21 cellular contexts compared by ENCODE assay signal in genomic region chr7:44267178-44267577, GRCh38. TPM values are rescaled to one million over a fixed set of nuclear protein-coding genes. Genes with fewer than 3 reads are reported as not detected.
DNase-seq lines count a peak whose midpoint lies in the region; ATAC-seq and TF ChIP-seq lines count a peak whose summit lies in the region.
"Had no signal": no experiment of that assay in that cellular context is flagged by ENCODE, and none has a peak within 500 bp of the region (broad histone marks: within the 10 kb centered on the region; RNA-seq: fewer than 3 reads in every experiment).

No MANE protein-coding gene starts in this region.

- H3K27ac ChIP-seq in SK-N-SH (ENCODE audit: low read depth in 2 of 2, low read length in 1 of 2) (no peak overlapping the region), HEK293 (ENCODE audit: extremely low read depth, low read depth, low read length) (no peak overlapping the region), caudate nucleus (ENCODE audit: low read depth, low read length) (peak overlapping the region; percentile 78), neuronal stem cell (replicated peaks; ENCODE audit: low read length) (no peak overlapping the region)
- H3K27ac ChIP-seq: A549; BLaER1 treated with 17β-estradiol and CSF1 and Interleukin-3, amounts not matched to agents 10 nM and 100 nM had no signal

- POLR2A ChIA-PET in SK-N-SH (lab: Yijun Ruan, JAX) (no interaction called here), HEK293 (lab: Yijun Ruan, JAX) (no interaction called here)

- no peaks in the 10 kb centered on the region for H3K79me1 ChIP-seq in neuronal stem cell (ENCODE audit: low read depth, low read length)

- CTCF ChIA-PET in SK-N-SH (lab: Yijun Ruan, JAX) (interaction anchor here (1.1 to 3.3 kb wide), 4 partner anchors 23 to 41 kb away, joined by 5 to 21 read pairs (median 11); no protein-coding TSS in a partner anchor), HEK293 (lab: Yijun Ruan, JAX) (interaction anchor here (0.6 kb wide), 1 partner anchor 869 kb away, joined by 8 read pairs; no protein-coding TSS in a partner anchor)

- TF ChIP-seq CTCF in SK-N-SH (IDR thresholded peaks at IDR 0.05) = no peak
- no peak for TF ChIP-seq CTCF in HEK293 (tag by site-specific recombination; IDR thresholded peaks at IDR 0.05)
- no peak for TF ChIP-seq CTCF in foreskin fibroblast (IDR thresholded peaks at IDR 0.05; ENCODE audit: low read depth, low read length)

- no peak overlapping the region for H3K4ac ChIP-seq in neuronal stem cell (ENCODE audit: low read length)

- no peaks in the 10 kb centered on the region for H3F3A ChIP-seq in SK-N-SH (replicated peaks; ENCODE audit: insufficient read depth)

- H3K9ac ChIP-seq in SK-N-SH (no peak overlapping the region), neuronal stem cell (ENCODE audit: low read depth, low read length, poor library complexity) (no peak overlapping the region)
- H3K9ac ChIP-seq: BLaER1 treated with 17β-estradiol and CSF1 and Interleukin-3, amounts not matched to agents 10 nM and 100 nM had no signal

- H2BK120ac ChIP-seq in neuronal stem cell (ENCODE audit: low read depth, low read length) = no peak overlapping the region

- H4K20me1 ChIP-seq in SK-N-SH (ENCODE audit: insufficient read depth) = no peaks in the 10 kb centered on the region

- no peak overlapping the region for H2AFZ ChIP-seq in SK-N-SH (ENCODE audit: low read depth)
- no peak overlapping the region for H2AFZ ChIP-seq in neuronal stem cell (ENCODE audit: low read length)

- ATAC-seq in SK-N-SH treated with all-trans-retinoic acid at 6 μM for 48 hours = no peak
- ATAC-seq in HG02884 (IDR thresholded peaks at IDR 0.05; ENCODE audit: unreplicated experiment) = no peak

- no peaks in the 10 kb centered on the region for H3K9me2 ChIP-seq in SK-N-SH

- H3K14ac ChIP-seq in neuronal stem cell (ENCODE audit: low read length) = no peak overlapping the region

- H3K36me3 ChIP-seq in SK-N-SH (replicated peaks in 1 of 2; ENCODE audit: control insufficient read depth in 1 of 2, insufficient read depth in 2 of 2, low read length in 1 of 2) (no peaks in the 10 kb centered on the region), HEK293 (ENCODE audit: control insufficient read depth in 2 of 2, insufficient read depth in 1 of 2, low read length in 2 of 2) (no peaks in the 10 kb centered on the region), neuronal stem cell (replicated peaks in 1 of 2; ENCODE audit: control insufficient read depth in 2 of 2, insufficient read depth in 2 of 2, low read length in 2 of 2) (no peaks in the 10 kb centered on the region)
- H3K36me3 ChIP-seq: BE2C; BLaER1 treated with 17β-estradiol and CSF1 and Interleukin-3, amounts not matched to agents 10 nM and 100 nM; HAP-1 had no signal

- peaks cover 48% of the 10 kb centered on the region for H3K27me3 ChIP-seq in SK-N-SH (ENCODE audit: insufficient read depth)
- peaks cover 0 to 65% (median 0%) of the 10 kb centered on the region in 3 experiments for H3K27me3 ChIP-seq in neuronal stem cell (ENCODE audit: control insufficient read depth in 3 of 3, insufficient read depth in 3 of 3, low read depth in 1 of 3, low read length in 3 of 3)
- H3K27me3 ChIP-seq: BE2C; BLaER1 treated with 17β-estradiol and CSF1 and Interleukin-3, amounts not matched to agents 10 nM and 100 nM had no signal

- no peak for TF ChIP-seq RAD21 in SK-N-SH (IDR thresholded peaks at IDR 0.05; ENCODE audit: low read length)

- no peak overlapping the region for H2BK12ac ChIP-seq in neuronal stem cell (ENCODE audit: low read length)

- H2BK5ac ChIP-seq in neuronal stem cell (ENCODE audit: low read length) = no peak overlapping the region

- H3K23ac ChIP-seq in neuronal stem cell (ENCODE audit: low read depth, low read length, poor library complexity) = peak overlapping the region; percentile 48

- H4K8ac ChIP-seq in neuronal stem cell (ENCODE audit: low read depth, low read length) = no peak overlapping the region

- no peak overlapping the region for H3K18ac ChIP-seq in neuronal stem cell (ENCODE audit: low read length)

- H3K4me3 ChIP-seq in SK-N-SH (ENCODE audit: low read depth in 2 of 2, low read length in 1 of 2) = no peak overlapping the region
- H3K4me3 ChIP-seq in HEK293 (ENCODE audit: low read depth, low read length) = no peak overlapping the region
- H3K4me3 ChIP-seq in neuronal stem cell (ENCODE audit: low read length in 2 of 2) = no peak overlapping the region
- no peak overlapping the region for H3K4me3 ChIP-seq in foreskin fibroblast (ENCODE audit: low read depth in 1 of 2, low read length in 2 of 2)
- H3K4me3 ChIP-seq: A549; BLaER1 treated with 17β-estradiol and CSF1 and Interleukin-3, amounts not matched to agents 10 nM and 100 nM; HAP-1 had no signal

- H3K79me2 ChIP-seq in SK-N-SH (ENCODE audit: insufficient read depth) = no peaks in the 10 kb centered on the region

- H3K9me3 ChIP-seq in SK-N-SH (no peaks in the 10 kb centered on the region), HEK293 (ENCODE audit: control insufficient read depth, insufficient read depth, low read depth, low read length) (no peaks in the 10 kb centered on the region), neuronal stem cell (replicated peaks in 1 of 2; ENCODE audit: control insufficient read depth in 2 of 2, insufficient read depth in 1 of 2, low read depth in 1 of 2, low read length in 2 of 2) (no peaks in the 10 kb centered on the region)
- H3K9me3 ChIP-seq: A549; BE2C; BLaER1 treated with 17β-estradiol and CSF1 and Interleukin-3, amounts not matched to agents 10 nM and 100 nM; HAP-1 had no signal

- H4K91ac ChIP-seq in neuronal stem cell (ENCODE audit: low read depth, low read length, poor library complexity) = no peak overlapping the region

- TF ChIP-seq EP300 in SK-N-SH (IDR thresholded peaks at IDR 0.05; ENCODE audit: borderline replicate concordance in 1 of 2, low read depth in 1 of 2, low read length in 1 of 2) = no peak

- H2AK5ac ChIP-seq in neuronal stem cell (ENCODE audit: low read depth, low read length) = peak overlapping the region; percentile 21

- no peak overlapping the region for H3K4me2 ChIP-seq in SK-N-SH
- no peak overlapping the region for H3K4me2 ChIP-seq in neuronal stem cell (ENCODE audit: insufficient read depth, low read length, poor library complexity, severe bottlenecking)
- H3K4me2 ChIP-seq: A549; BLaER1 treated with 17β-estradiol and CSF1 and Interleukin-3, amounts not matched to agents 10 nM and 100 nM had no signal

- WGBS in SK-N-SH (ENCODE audit: low lambda C conversion rate) = 84% methylated on average over 3 of the region's 3 CpGs
- WGBS in neuronal stem cell (ENCODE audit: extremely low coverage in 2 of 2, insufficient read length in 2 of 2, insufficient replicate concordance in 1 of 2), 2 donors = no CpG with 5 or more reads among the region's 3 CpGs

- H3K4me1 ChIP-seq in SK-N-SH (ENCODE audit: control insufficient read depth in 1 of 2, insufficient read depth in 2 of 2, low read depth in 1 of 2, low read length in 1 of 2) = peaks cover 0 to 60% of the 10 kb centered on the region in 2 experiments; a peak in 2 of 4 replicates
- no peaks in the 10 kb centered on the region for H3K4me1 ChIP-seq in HEK293 (ENCODE audit: control insufficient read depth, insufficient read depth, low read length)
- H3K4me1 ChIP-seq in neuronal stem cell (ENCODE audit: control insufficient read depth in 2 of 2, insufficient read depth in 1 of 2, low read depth in 1 of 2, low read length in 2 of 2) = peaks cover 0 to 8% of the 10 kb centered on the region in 2 donors
- H3K4me1 ChIP-seq: A549, HAP-1 had no signal

- no peak overlapping the region for H2BK15ac ChIP-seq in neuronal stem cell (ENCODE audit: low read length)

- DNase-seq in SK-N-SH (no peak), caudate nucleus (lab: John Stamatoyannopoulos, UW) (peak in 2 of 61 donors; percentile 16 to 22), neuronal stem cell (ENCODE audit: low spot score) (no peak), foreskin fibroblast (no peak), islet precursor cell (no peak)
- DNase-seq: 8988T; ACHN; AML-193; BE2C; CD4-positive, alpha-beta T cell; CD8-positive, alpha-beta memory T cell; DMS53; DMS79 treated with DMSO at 0.1 percent for 48 hours; GOT3 had no signal

TF ChIP-seq in SK-N-SH treated with all-trans-retinoic acid at 6 μM for 48 hours, 23 proteins besides CTCF, POLR2A, EP300 and RAD21:
- TF ChIP-seq ZFP3 (CRISPR knock-in tag; IDR thresholded peaks at IDR 0.05) = peak; percentile 96
- no peak for TF ChIP-seq TCF4 (CRISPR knock-in tag; IDR thresholded peaks at IDR 0.05; ENCODE audit: borderline replicate concordance)

TF ChIP-seq in SK-N-SH, 30 proteins besides CTCF, POLR2A, EP300 and RAD21 (continues in another document):
- TF ChIP-seq TEAD4 (IDR thresholded peaks at IDR 0.05; ENCODE audit: borderline replicate concordance, insufficient read depth) (no peak), SMC3 (IDR thresholded peaks at IDR 0.05; ENCODE audit: low read depth, low read length) (no peak)

TF ChIP-seq in HEK293, 187 proteins besides CTCF, POLR2A, EP300 and RAD21:
- TF ChIP-seq ZNF521 (tag by site-specific recombination; IDR thresholded peaks at IDR 0.05) (no peak), EGR2 (tag by site-specific recombination; IDR thresholded peaks at IDR 0.05; ENCODE audit: low read depth) (peak; percentile 38; the same call in 1 of the 2 replicates), ZFHX2 (tag by site-specific recombination; conservative IDR thresholded peaks at IDR 0.05) (peak; percentile 48), ZFP3 (tag by site-specific recombination; IDR thresholded peaks at IDR 0.05; ENCODE audit: low read depth) (peak; percentile 65), ZNF791 (tag by site-specific recombination; IDR thresholded peaks at IDR 0.05) (no peak), YY1 (tag by site-specific recombination; IDR thresholded peaks at IDR 0.05) (no peak), ZNF843 (tag by site-specific recombination; IDR thresholded peaks at IDR 0.05) (no peak)

RNA-seq across cellular contexts. Expression of gene CAMK2B, which starts 58.2 kb away (rescaled TPM):
- polyA plus RNA-seq in SK-N-SH (2012; rRNA removed) = 0.10 and 0.20 TPM in 2 replicates
- 0.13 and 0.17 TPM in 2 replicates for polyA plus RNA-seq in SK-N-SH (2012; cell fraction: cytosol; rRNA removed)
- polyA plus RNA-seq in SK-N-SH (2012; cell fraction: nucleus; rRNA removed) = 0.15 and 0.19 TPM in 2 replicates
- polyA plus RNA-seq in neuronal stem cell (2013, experiment 1 of 2) = 0.79 TPM
- polyA plus RNA-seq in neuronal stem cell (2013, experiment 2 of 2) = 0.65 TPM
- polyA plus RNA-seq: CD14-positive monocyte; CD8-positive, alpha-beta memory T cell had no signal
